9 cellular contexts compared by ENCODE assay signal in genomic region chr12:1606021-1606622, GRCh38. TPM values are rescaled to one million over a fixed set of nuclear protein-coding genes. Genes with fewer than 3 reads are reported as not detected.
A peak's percentile ranks its signal among the peaks of the same experiment; 100 is the strongest.
DNase-seq lines count a peak whose midpoint lies in the region; ATAC-seq, FAIRE-seq and TF ChIP-seq lines count a peak whose summit lies in the region.
"Had no signal": no experiment of that assay in that cellular context is flagged by ENCODE, and none has a peak within 500 bp of the region (broad histone marks: within the 10 kb centered on the region; RNA-seq: fewer than 3 reads in every experiment).

No MANE protein-coding gene starts in this region.

- H3K4me3 Mint-ChIP-seq in activated CD8-positive, alpha-beta T cell treated with anti-CD3 and anti-CD28 coated beads for 36 hours: peak overlapping the region; percentile 68

- H3K27me3 Mint-ChIP-seq in activated CD8-positive, alpha-beta T cell treated with anti-CD3 and anti-CD28 coated beads for 36 hours: peaks cover 1% of the 10 kb centered on the region

- TF ChIP-seq POLR2A in endothelial cell of umbilical vein (IDR thresholded peaks at IDR 0.05; ENCODE audit: low read depth, low read length): no peak
- TF ChIP-seq POLR2A in stomach (IDR thresholded peaks at IDR 0.05): no peak

- no peaks in the 10 kb centered on the region for H3K9me3 ChIP-seq in endothelial cell of umbilical vein (replicated peaks; ENCODE audit: control insufficient read depth, insufficient read depth, low read length)
- no peaks in the 10 kb centered on the region for H3K9me3 ChIP-seq in mucosa of stomach (ENCODE audit: control insufficient read depth, low read length)
- H3K9me3 ChIP-seq in stomach: no peaks in the 10 kb centered on the region

- H3K36me3 ChIP-seq in endothelial cell of umbilical vein (ENCODE audit: control insufficient read depth in 2 of 2, extremely low read depth in 1 of 2, insufficient read depth in 2 of 2, low read length in 2 of 2) (no peaks in the 10 kb centered on the region), mucosa of stomach (ENCODE audit: control insufficient read depth, insufficient read depth, low read length) (no peaks in the 10 kb centered on the region), stomach (no peaks in the 10 kb centered on the region)

- peak overlapping the region; percentile 73 for H3K27ac Mint-ChIP-seq in activated CD8-positive, alpha-beta T cell treated with anti-CD3 and anti-CD28 coated beads for 36 hours

- peak overlapping the region; percentile 76 for H3K4me2 ChIP-seq in endothelial cell of umbilical vein (ENCODE audit: insufficient read depth, low read length)

- dilution Hi-C loops in endothelial cell of umbilical vein (cut with MboI; ENCODE audit: extremely low pct_ligation_motif_present, low sequenced_read_pairs): no loop called here

- H3K4me3 ChIP-seq in endothelial cell of umbilical vein (replicated peaks in 1 of 3; ENCODE audit: insufficient read depth in 1 of 3, low read depth in 1 of 3, low read length in 3 of 3) (peak overlapping the region in 1 of 3 experiments; percentile 27), mucosa of stomach (ENCODE audit: low read length) (peak overlapping the region; percentile 23), stomach (peak overlapping the region; percentile 44 to 46 (median 45))

- no peaks in the 10 kb centered on the region for H3K9me3 Mint-ChIP-seq in activated CD8-positive, alpha-beta T cell treated with anti-CD3 and anti-CD28 coated beads for 36 hours

- CTCF ChIA-PET in activated CD8-positive, alpha-beta T cell treated with anti-CD3 and anti-CD28 coated beads for 36 hours (lab: Charles Lee): interaction anchor here (0.6 to 1.9 kb wide), 13 partner anchors 8 to 488 kb away, joined by 3 to 15 read pairs (median 4); no protein-coding TSS in a partner anchor
- CTCF ChIA-PET in endothelial cell of umbilical vein (lab: Charles Lee): interaction anchor here (1.0 to 2.2 kb wide), 11 partner anchors 9 to 657 kb away, joined by 3 to 41 read pairs (median 4); partner anchors contain the start of genes FBXL14 and RAD52

- H3K4me1 Mint-ChIP-seq in activated CD8-positive, alpha-beta T cell treated with anti-CD3 and anti-CD28 coated beads for 36 hours (ENCODE audit: low read depth): peaks cover 30% of the 10 kb centered on the region

- 3 to 10% (median 6%) methylated on average over 12 of the region's 12 CpGs for WGBS in stomach, 5 donors

- no peaks in the 10 kb centered on the region for H4K20me1 ChIP-seq in endothelial cell of umbilical vein (replicated peaks; ENCODE audit: control insufficient read depth, extremely low read depth, insufficient read depth, low read length)

- FAIRE-seq in endothelial cell of umbilical vein (lab: Jason Lieb, UNC): no peak

- peaks cover 9% of the 10 kb centered on the region for H3K4me1 ChIP-seq in endothelial cell of umbilical vein (ENCODE audit: control insufficient read depth, extremely low read depth, insufficient read depth, low read length)
- peaks cover 66% of the 10 kb centered on the region for H3K4me1 ChIP-seq in mucosa of stomach (ENCODE audit: control insufficient read depth, insufficient read depth, low read length)
- H3K4me1 ChIP-seq in stomach: peaks cover 19 to 68% (median 50%) of the 10 kb centered on the region in 4 donors

- peak; percentile 59 for DNase-seq in NCI-H510A treated with DMSO at 0.1 percent for 48 hours (lab: John Stamatoyannopoulos, UW)
- no peak for DNase-seq in NCI-H510A (lab: John Stamatoyannopoulos, UW)
- peak; percentile 86 to 94 for DNase-seq in NCI-H446 (lab: John Stamatoyannopoulos, UW)
- peak; percentile 85 for DNase-seq in activated CD8-positive, alpha-beta T cell treated with anti-CD3 and anti-CD28 coated beads for 36 hours
- peak; percentile 69 for DNase-seq in endothelial cell of umbilical vein (ENCODE audit: low read depth, low spot score)
- peak; percentile 96 for DNase-seq in stomach
- DNase-seq: DND-41 had no signal

- intact Hi-C loops in activated CD8-positive, alpha-beta T cell treated with anti-CD3 and anti-CD28 coated beads for 36 hours (cut with micrococcal nuclease): no loop called here
- intact Hi-C loops in endothelial cell of umbilical vein (cut with micrococcal nuclease) (no loop called here), stomach (cut with DNase I; ENCODE audit: low total_unique reads) (no loop called here)

- no peaks in the 10 kb centered on the region for H3K27me3 ChIP-seq in endothelial cell of umbilical vein (ENCODE audit: control insufficient read depth in 2 of 2, insufficient read depth in 2 of 2, low read length in 2 of 2)
- H3K27me3 ChIP-seq in mucosa of stomach (ENCODE audit: control insufficient read depth, insufficient read depth, low read length): no peaks in the 10 kb centered on the region
- no peaks in the 10 kb centered on the region for H3K27me3 ChIP-seq in stomach

- no TSS peak for BruUV-seq in endothelial cell of umbilical vein (replicated peaks; lab: Mats Ljungman, UMichigan)

- H3K9me1 ChIP-seq in endothelial cell of umbilical vein (replicated peaks; ENCODE audit: control insufficient read depth, extremely low read depth, insufficient read depth, low read length): no peaks in the 10 kb centered on the region

- peak overlapping the region; percentile 73 for H2AFZ ChIP-seq in endothelial cell of umbilical vein (ENCODE audit: low read depth, low read length)

- TF ChIP-seq EP300 in stomach (IDR thresholded peaks at IDR 0.05): no peak

- TF ChIP-seq CTCF in activated CD8-positive, alpha-beta T cell treated with anti-CD3 and anti-CD28 coated beads for 36 hours (IDR thresholded peaks at IDR 0.05): no peak
- TF ChIP-seq CTCF in endothelial cell of umbilical vein (IDR thresholded peaks at IDR 0.05; ENCODE audit: extremely low read depth in 1 of 2, insufficient read depth in 1 of 2, low read depth in 1 of 2, low read length in 2 of 2): no peak
- no peak for TF ChIP-seq CTCF in stomach (IDR thresholded peaks at IDR 0.05)

- POLR2A ChIA-PET in activated CD8-positive, alpha-beta T cell treated with anti-CD3 and anti-CD28 coated beads for 36 hours (lab: Charles Lee): interaction anchor here (1.1 to 1.9 kb wide), 3 partner anchors 13 to 695 kb away, joined by 3 to 8 read pairs (median 5); no protein-coding TSS in a partner anchor
- POLR2A ChIA-PET in endothelial cell of umbilical vein (lab: Charles Lee): interaction anchor here (1.2 kb wide), 1 partner anchor 488 kb away, joined by 3 read pairs; no protein-coding TSS in a partner anchor

- H3K9ac ChIP-seq in endothelial cell of umbilical vein (replicated peaks; ENCODE audit: extremely low read depth, insufficient read depth, low read length) (peak overlapping the region; percentile 27), mucosa of stomach (ENCODE audit: low read length) (peak overlapping the region; percentile 75)

- H3K27ac ChIP-seq in endothelial cell of umbilical vein (ENCODE audit: insufficient read depth, low read depth, low read length) (peak overlapping the region; percentile 39), stomach (peak overlapping the region; percentile 82 to 92 (median 91))

- ATAC-seq in HG03045 (IDR thresholded peaks at IDR 0.05; ENCODE audit: unreplicated experiment): peak; percentile 61
- ATAC-seq in activated CD8-positive, alpha-beta T cell treated with anti-CD3 and anti-CD28 coated beads for 36 hours: peak; percentile 18

- no peaks in the 10 kb centered on the region for H3K79me2 ChIP-seq in endothelial cell of umbilical vein (ENCODE audit: control insufficient read depth, insufficient read depth, low read length)

- no peaks in the 10 kb centered on the region for H3K36me3 Mint-ChIP-seq in activated CD8-positive, alpha-beta T cell treated with anti-CD3 and anti-CD28 coated beads for 36 hours (ENCODE audit: low read depth)

TF ChIP-seq in endothelial cell of umbilical vein, 7 proteins besides CTCF, POLR2A, EP300 and RAD21 (continues in another document):
- TF ChIP-seq MAX (IDR thresholded peaks at IDR 0.05; ENCODE audit: insufficient read depth, insufficient read length): no peak
- no peak for TF ChIP-seq EZH2 (IDR thresholded peaks at IDR 0.05; ENCODE audit: borderline replicate concordance, low read depth, low read length, severe bottlenecking)
- TF ChIP-seq JUN (IDR thresholded peaks at IDR 0.05; ENCODE audit: borderline replicate concordance, insufficient read depth, insufficient read length, low read depth): peak; percentile 8
- TF ChIP-seq POLR2AphosphoS5 (IDR thresholded peaks at IDR 0.05; ENCODE audit: insufficient read depth, low read depth, low read length): no peak
- TF ChIP-seq GATA2 (IDR thresholded peaks at IDR 0.05; ENCODE audit: insufficient read depth, insufficient read length, low read depth, low read length): no peak
- no peak for TF ChIP-seq MYC (IDR thresholded peaks at IDR 0.05; ENCODE audit: low read depth, low read length)

RNA-seq across cellular contexts. Expression of gene FBXL14, which starts 11.7 kb away (rescaled TPM):
- 10 to 100 TPM; 23.3 to 25.1 TPM for total RNA-seq in activated CD8-positive, alpha-beta T cell treated with anti-CD3 and anti-CD28 coated beads for 36 hours
- 10.2 and 11.3 TPM in 2 replicates for total RNA-seq in endothelial cell of umbilical vein
- 15.7 and 16.8 TPM in 2 replicates for polyA plus RNA-seq in endothelial cell of umbilical vein
- polyA plus RNA-seq in endothelial cell of umbilical vein (2011; cell fraction: cytosol; rRNA removed): 8.2 and 10.6 TPM in 2 replicates
- 3.0 and 4.9 TPM in 2 replicates for polyA plus RNA-seq in endothelial cell of umbilical vein (2011; cell fraction: nucleus; rRNA removed)
- polyA plus RNA-seq in endothelial cell of umbilical vein (2012): 4.8 and 4.9 TPM in 2 replicates
- polyA minus RNA-seq in endothelial cell of umbilical vein: 12.4 and 13.3 TPM in 2 replicates
- polyA minus RNA-seq in endothelial cell of umbilical vein (2011; cell fraction: cytosol; rRNA and poly(A)+ RNA removed): 12.1 TPM
- polyA minus RNA-seq in endothelial cell of umbilical vein (2011; cell fraction: nucleus; rRNA and poly(A)+ RNA removed): 4.7 and 5.1 TPM in 2 replicates
- total RNA-seq in stomach: 10 to 100 TPM in 3 of 5 donors, 1 to 10 TPM in 1, not detected in 1; 5.4 to 36.2 (median 22.9) TPM
- polyA plus RNA-seq in stomach: 1 to 10 TPM; 2.6 to 7.9 (median 7.2) TPM

RNA-seq across cellular contexts. Expression of gene WNT5B, which starts 22.9 kb away (rescaled TPM):
- not detected for total RNA-seq in activated CD8-positive, alpha-beta T cell treated with anti-CD3 and anti-CD28 coated beads for 36 hours
- total RNA-seq in endothelial cell of umbilical vein: not detected in 2 replicates
- polyA plus RNA-seq in endothelial cell of umbilical vein: 0.18 TPM in 1 of 2 replicates, not detected in the other
- polyA plus RNA-seq in endothelial cell of umbilical vein (2011; cell fraction: cytosol; rRNA removed): 0.04 TPM in 1 of 2 replicates, not detected in the other
- 0.07 TPM in 1 of 2 replicates, not detected in the other for polyA plus RNA-seq in endothelial cell of umbilical vein (2011; cell fraction: nucleus; rRNA removed)
- not detected in 2 replicates for polyA plus RNA-seq in endothelial cell of umbilical vein (2012)
- 0.19 TPM in 1 of 2 replicates, not detected in the other for polyA minus RNA-seq in endothelial cell of umbilical vein
- polyA minus RNA-seq in endothelial cell of umbilical vein (2011; cell fraction: cytosol; rRNA and poly(A)+ RNA removed): not detected
- polyA minus RNA-seq in endothelial cell of umbilical vein (2011; cell fraction: nucleus; rRNA and poly(A)+ RNA removed): not detected in 2 replicates
- 10 to 100 TPM in 2 of 5 donors, 1 to 10 TPM in 2, under 1 TPM in 1; 0.45 to 22.3 (median 7.8) TPM for total RNA-seq in stomach
- 10 to 100 TPM in 1 of 3 donors, 1 to 10 TPM in 2; 4.3 to 13.6 (median 4.4) TPM for polyA plus RNA-seq in stomach
